ENCODE assay signal across 1 cellular context in the genomic region with DNA sequence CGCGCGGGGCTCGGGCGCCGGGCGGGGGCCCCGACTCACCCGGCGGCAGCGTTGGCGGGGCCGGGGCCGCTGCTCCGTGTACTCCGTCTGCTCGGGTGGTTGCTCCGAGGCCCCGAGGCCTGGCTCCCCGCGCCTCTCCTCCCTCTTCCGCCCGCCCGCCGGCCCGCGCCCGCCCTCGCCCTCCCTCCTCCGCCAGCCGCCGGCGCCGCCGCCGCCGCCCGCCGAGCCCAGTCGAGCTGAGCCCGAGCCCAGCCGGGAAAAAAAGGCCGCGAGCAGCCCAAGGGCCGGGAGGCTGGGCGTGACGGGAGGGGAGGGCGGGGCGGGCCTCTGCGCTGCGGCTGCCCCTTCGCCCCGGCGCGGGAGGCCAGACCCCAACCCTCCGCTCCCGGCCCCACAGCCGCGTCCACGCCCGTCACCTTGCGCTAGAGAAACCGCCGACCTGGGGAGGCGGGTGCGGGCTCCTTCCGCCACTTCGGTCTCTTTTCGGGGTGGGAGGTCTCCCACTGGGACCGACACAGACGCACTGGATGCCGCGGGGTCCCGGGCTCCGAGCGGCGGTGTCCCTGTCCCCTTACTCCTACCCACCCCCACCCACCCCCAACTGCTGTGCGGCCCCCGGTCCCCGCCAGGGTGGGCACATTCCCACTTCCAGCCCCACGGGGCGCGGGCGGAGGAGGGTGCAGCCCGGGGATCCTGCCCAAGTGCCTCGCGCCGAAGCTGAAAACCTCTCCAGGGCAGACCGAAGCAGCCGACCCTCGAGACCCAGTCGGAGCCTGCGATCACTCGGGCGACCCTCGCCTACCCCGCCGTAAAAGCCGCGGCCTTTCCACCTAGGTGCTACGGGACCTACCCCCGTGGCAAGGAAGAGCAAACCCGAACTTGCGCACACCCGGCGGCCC.
TF ChIP-seq lines count a peak whose summit lies in the region.

A gene with protein sequence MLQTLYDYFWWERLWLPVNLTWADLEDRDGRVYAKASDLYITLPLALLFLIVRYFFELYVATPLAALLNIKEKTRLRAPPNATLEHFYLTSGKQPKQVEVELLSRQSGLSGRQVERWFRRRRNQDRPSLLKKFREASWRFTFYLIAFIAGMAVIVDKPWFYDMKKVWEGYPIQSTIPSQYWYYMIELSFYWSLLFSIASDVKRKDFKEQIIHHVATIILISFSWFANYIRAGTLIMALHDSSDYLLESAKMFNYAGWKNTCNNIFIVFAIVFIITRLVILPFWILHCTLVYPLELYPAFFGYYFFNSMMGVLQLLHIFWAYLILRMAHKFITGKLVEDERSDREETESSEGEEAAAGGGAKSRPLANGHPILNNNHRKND (minus strand): TSS at position 256 of the 899 bp plus-strand sequence. CDS start 5,745 bp downstream, outside the sequence.

TF ChIP-seq in HepG2, 621 proteins besides CTCF, POLR2A, EP300 and RAD21 (continued from another document and continues in another):
- TF ChIP-seq, protein P1, sequence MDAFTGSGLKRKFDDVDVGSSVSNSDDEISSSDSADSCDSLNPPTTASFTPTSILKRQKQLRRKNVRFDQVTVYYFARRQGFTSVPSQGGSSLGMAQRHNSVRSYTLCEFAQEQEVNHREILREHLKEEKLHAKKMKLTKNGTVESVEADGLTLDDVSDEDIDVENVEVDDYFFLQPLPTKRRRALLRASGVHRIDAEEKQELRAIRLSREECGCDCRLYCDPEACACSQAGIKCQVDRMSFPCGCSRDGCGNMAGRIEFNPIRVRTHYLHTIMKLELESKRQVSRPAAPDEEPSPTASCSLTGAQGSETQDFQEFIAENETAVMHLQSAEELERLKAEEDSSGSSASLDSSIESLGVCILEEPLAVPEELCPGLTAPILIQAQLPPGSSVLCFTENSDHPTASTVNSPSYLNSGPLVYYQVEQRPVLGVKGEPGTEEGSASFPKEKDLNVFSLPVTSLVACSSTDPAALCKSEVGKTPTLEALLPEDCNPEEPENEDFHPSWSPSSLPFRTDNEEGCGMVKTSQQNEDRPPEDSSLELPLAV (CRISPR knock-in tag; conservative IDR thresholded peaks at IDR 0.05; ENCODE audit: low read depth) = no peak
- TF ChIP-seq MED13 (CRISPR knock-in tag; IDR thresholded peaks at IDR 0.05) = no peak
- TF ChIP-seq, protein P2, sequence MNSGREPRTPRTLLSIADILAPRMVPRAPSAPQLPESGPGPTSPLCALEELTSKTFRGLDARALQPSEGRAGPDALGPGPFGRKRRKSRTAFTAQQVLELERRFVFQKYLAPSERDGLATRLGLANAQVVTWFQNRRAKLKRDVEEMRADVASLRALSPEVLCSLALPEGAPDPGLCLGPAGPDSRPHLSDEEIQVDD (CRISPR knock-in tag; IDR thresholded peaks at IDR 0.05; ENCODE audit: borderline replicate concordance) = no peak
- peak; percentile 20; the same call in 1 of the 2 replicates for TF ChIP-seq ZNF501 (CRISPR knock-in tag; IDR thresholded peaks at IDR 0.05)
- no peak for TF ChIP-seq IKZF4 (CRISPR knock-in tag; IDR thresholded peaks at IDR 0.05; ENCODE audit: borderline replicate concordance, low read depth, not compliant biosample characterization)
- TF ChIP-seq NR2F6 (IDR thresholded peaks at IDR 0.05) = no peak
- no peak for TF ChIP-seq NR2F6 (CRISPR knock-in tag; IDR thresholded peaks at IDR 0.05)
- TF ChIP-seq ZNF782 (CRISPR knock-in tag; IDR thresholded peaks at IDR 0.05; ENCODE audit: borderline replicate concordance) = no peak
- TF ChIP-seq HOXA3 (CRISPR knock-in tag; IDR thresholded peaks at IDR 0.05) = peak; percentile 57; the same call in 1 of the 2 replicates
- no peak for TF ChIP-seq ZNF441 (CRISPR knock-in tag; IDR thresholded peaks at IDR 0.05; ENCODE audit: borderline replicate concordance)
- peak; percentile 28; the same call in 1 of the 2 replicates for TF ChIP-seq SPEN (CRISPR knock-in tag; IDR thresholded peaks at IDR 0.05; ENCODE audit: low read depth)
- TF ChIP-seq, protein P3, sequence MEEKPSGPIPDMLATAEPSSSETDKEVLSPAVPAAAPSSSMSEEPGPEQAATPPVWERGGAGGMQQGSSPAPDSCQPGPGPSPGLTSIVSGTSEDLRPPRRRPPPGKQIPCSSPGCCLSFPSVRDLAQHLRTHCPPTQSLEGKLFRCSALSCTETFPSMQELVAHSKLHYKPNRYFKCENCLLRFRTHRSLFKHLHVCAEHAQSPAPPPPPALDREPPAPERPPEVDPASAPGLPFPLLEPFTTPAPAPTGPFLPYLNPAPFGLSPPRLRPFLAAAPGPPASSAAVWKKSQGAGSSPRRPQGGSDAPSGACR (CRISPR knock-in tag; IDR thresholded peaks at IDR 0.05) = no peak
- peak; percentile 35; the same call in 1 of the 2 replicates for TF ChIP-seq BCL6 (CRISPR knock-in tag; IDR thresholded peaks at IDR 0.05)
- TF ChIP-seq PRMT3 (CRISPR knock-in tag; IDR thresholded peaks at IDR 0.05; ENCODE audit: borderline replicate concordance, low read depth) = no peak
- no peak; the same call in 1 of the 2 replicates for TF ChIP-seq FOSL2 (CRISPR knock-in tag; IDR thresholded peaks at IDR 0.05)
- no peak for TF ChIP-seq MXD4 (CRISPR knock-in tag; IDR thresholded peaks at IDR 0.05)
- no peak for TF ChIP-seq RCOR2 (CRISPR knock-in tag; IDR thresholded peaks at IDR 0.05)
- TF ChIP-seq NFATC3 (CRISPR knock-in tag; IDR thresholded peaks at IDR 0.05) = no peak
- no peak for TF ChIP-seq GATA4 (IDR thresholded peaks at IDR 0.05; ENCODE audit: borderline replicate concordance, low read depth)
- TF ChIP-seq ERF (CRISPR knock-in tag; IDR thresholded peaks at IDR 0.05) = 0 out of 2 replicates have a peak, but pooled peaks have one; percentile 37
- TF ChIP-seq ELF4 (CRISPR knock-in tag; IDR thresholded peaks at IDR 0.05; ENCODE audit: borderline replicate concordance) = no peak
- TF ChIP-seq DZIP1 (CRISPR knock-in tag; IDR thresholded peaks at IDR 0.05) = no peak
- TF ChIP-seq ZNF292 (CRISPR knock-in tag; IDR thresholded peaks at IDR 0.05; ENCODE audit: borderline replicate concordance, low read depth) = no peak
- no peak for TF ChIP-seq ARNT (IDR thresholded peaks at IDR 0.05)
- no peak for TF ChIP-seq JARID2 (CRISPR knock-in tag; IDR thresholded peaks at IDR 0.05; ENCODE audit: insufficient replicate concordance)
- TF ChIP-seq ZNF513 (CRISPR knock-in tag; conservative IDR thresholded peaks at IDR 0.05) = no peak
- no peak for TF ChIP-seq SMARCC2 (IDR thresholded peaks at IDR 0.05)
- peak; percentile 73 for TF ChIP-seq ZFY (CRISPR knock-in tag; IDR thresholded peaks at IDR 0.05)
- no peak for TF ChIP-seq SAFB2 (CRISPR knock-in tag; IDR thresholded peaks at IDR 0.05; ENCODE audit: borderline replicate concordance, low read depth)
- no peak for TF ChIP-seq ZNF253 (CRISPR knock-in tag; IDR thresholded peaks at IDR 0.05; ENCODE audit: borderline replicate concordance)
- peak; percentile 44; the same call in 1 of the 2 replicates for TF ChIP-seq HDAC2 (CRISPR knock-in tag; IDR thresholded peaks at IDR 0.05)
- TF ChIP-seq, protein P4, sequence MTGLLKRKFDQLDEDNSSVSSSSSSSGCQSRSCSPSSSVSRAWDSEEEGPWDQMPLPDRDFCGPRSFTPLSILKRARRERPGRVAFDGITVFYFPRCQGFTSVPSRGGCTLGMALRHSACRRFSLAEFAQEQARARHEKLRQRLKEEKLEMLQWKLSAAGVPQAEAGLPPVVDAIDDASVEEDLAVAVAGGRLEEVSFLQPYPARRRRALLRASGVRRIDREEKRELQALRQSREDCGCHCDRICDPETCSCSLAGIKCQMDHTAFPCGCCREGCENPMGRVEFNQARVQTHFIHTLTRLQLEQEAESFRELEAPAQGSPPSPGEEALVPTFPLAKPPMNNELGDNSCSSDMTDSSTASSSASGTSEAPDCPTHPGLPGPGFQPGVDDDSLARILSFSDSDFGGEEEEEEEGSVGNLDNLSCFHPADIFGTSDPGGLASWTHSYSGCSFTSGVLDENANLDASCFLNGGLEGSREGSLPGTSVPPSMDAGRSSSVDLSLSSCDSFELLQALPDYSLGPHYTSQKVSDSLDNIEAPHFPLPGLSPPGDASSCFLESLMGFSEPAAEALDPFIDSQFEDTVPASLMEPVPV (CRISPR knock-in tag; IDR thresholded peaks at IDR 0.05) = 0 out of 2 replicates have a peak, but pooled peaks have one; percentile 50
- no peak for TF ChIP-seq JUND (CRISPR knock-in tag; IDR thresholded peaks at IDR 0.05)
- no peak for TF ChIP-seq GTF3A (CRISPR knock-in tag; conservative IDR thresholded peaks at IDR 0.05)
- TF ChIP-seq, protein P5, sequence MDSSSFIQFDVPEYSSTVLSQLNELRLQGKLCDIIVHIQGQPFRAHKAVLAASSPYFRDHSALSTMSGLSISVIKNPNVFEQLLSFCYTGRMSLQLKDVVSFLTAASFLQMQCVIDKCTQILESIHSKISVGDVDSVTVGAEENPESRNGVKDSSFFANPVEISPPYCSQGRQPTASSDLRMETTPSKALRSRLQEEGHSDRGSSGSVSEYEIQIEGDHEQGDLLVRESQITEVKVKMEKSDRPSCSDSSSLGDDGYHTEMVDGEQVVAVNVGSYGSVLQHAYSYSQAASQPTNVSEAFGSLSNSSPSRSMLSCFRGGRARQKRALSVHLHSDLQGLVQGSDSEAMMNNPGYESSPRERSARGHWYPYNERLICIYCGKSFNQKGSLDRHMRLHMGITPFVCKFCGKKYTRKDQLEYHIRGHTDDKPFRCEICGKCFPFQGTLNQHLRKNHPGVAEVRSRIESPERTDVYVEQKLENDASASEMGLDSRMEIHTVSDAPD (CRISPR knock-in tag; IDR thresholded peaks at IDR 0.05) = no peak
- TF ChIP-seq ZNF615 (CRISPR knock-in tag; IDR thresholded peaks at IDR 0.05; ENCODE audit: borderline replicate concordance) = no peak
- TF ChIP-seq, protein P6, sequence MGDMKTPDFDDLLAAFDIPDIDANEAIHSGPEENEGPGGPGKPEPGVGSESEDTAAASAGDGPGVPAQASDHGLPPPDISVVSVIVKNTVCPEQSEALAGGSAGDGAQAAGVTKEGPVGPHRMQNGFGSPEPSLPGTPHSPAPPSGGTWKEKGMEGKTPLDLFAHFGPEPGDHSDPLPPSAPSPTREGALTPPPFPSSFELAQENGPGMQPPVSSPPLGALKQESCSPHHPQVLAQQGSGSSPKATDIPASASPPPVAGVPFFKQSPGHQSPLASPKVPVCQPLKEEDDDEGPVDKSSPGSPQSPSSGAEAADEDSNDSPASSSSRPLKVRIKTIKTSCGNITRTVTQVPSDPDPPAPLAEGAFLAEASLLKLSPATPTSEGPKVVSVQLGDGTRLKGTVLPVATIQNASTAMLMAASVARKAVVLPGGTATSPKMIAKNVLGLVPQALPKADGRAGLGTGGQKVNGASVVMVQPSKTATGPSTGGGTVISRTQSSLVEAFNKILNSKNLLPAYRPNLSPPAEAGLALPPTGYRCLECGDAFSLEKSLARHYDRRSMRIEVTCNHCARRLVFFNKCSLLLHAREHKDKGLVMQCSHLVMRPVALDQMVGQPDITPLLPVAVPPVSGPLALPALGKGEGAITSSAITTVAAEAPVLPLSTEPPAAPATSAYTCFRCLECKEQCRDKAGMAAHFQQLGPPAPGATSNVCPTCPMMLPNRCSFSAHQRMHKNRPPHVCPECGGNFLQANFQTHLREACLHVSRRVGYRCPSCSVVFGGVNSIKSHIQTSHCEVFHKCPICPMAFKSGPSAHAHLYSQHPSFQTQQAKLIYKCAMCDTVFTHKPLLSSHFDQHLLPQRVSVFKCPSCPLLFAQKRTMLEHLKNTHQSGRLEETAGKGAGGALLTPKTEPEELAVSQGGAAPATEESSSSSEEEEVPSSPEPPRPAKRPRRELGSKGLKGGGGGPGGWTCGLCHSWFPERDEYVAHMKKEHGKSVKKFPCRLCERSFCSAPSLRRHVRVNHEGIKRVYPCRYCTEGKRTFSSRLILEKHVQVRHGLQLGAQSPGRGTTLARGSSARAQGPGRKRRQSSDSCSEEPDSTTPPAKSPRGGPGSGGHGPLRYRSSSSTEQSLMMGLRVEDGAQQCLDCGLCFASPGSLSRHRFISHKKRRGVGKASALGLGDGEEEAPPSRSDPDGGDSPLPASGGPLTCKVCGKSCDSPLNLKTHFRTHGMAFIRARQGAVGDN (CRISPR knock-in tag; IDR thresholded peaks at IDR 0.05) = peak; percentile 57
- TF ChIP-seq, protein P7, sequence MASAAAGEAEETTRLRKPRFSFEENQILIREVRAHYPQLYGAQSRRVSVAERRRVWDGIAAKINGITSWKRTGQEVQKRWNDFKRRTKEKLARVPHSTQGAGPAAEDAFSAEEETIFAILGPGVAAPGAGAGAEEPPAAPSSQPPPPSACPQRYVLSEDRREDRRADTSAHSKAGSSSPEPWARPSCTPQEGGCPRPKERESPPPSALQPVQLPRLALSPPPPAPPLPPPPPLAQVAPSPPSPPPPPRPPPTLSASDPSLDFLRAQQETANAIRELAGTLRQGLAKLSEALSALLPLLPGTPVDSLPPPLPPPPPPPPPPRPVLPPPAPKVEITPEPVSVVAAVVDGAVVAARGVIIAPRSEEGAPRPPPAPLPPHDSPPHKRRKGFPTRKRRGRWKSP (CRISPR knock-in tag; IDR thresholded peaks at IDR 0.05) = no peak
- no peak for TF ChIP-seq ZC3H4 (CRISPR knock-in tag; IDR thresholded peaks at IDR 0.05; ENCODE audit: borderline replicate concordance)
- no peak for TF ChIP-seq ZNF124 (CRISPR knock-in tag; IDR thresholded peaks at IDR 0.05)
